ENCODE assay signal across 1 cellular context in genomic region chr17:29567362-29568330, GRCh38.
TF ChIP-seq lines count a peak whose summit lies in the region.

No MANE protein-coding gene starts in this region.

TF ChIP-seq in K562, 482 proteins besides CTCF, POLR2A, EP300 and RAD21 (continues in another document):
- TF ChIP-seq ZBTB17 (CRISPR knock-in tag; IDR thresholded peaks at IDR 0.05) (no peak), YY1 (IDR thresholded peaks at IDR 0.05; ENCODE audit: borderline replicate concordance in 1 of 3, control insufficient read depth in 1 of 3, extremely low read depth in 1 of 3, insufficient read depth in 3 of 3, insufficient read length in 1 of 3, insufficient replicate concordance in 2 of 3, low read depth in 1 of 3, low read length in 2 of 3) (peak in 1 of 3 experiments; percentile 14), ZNF518B (CRISPR knock-in tag; IDR thresholded peaks at IDR 0.05) (no peak), HNRNPH1 (optimal IDR thresholded peaks at IDR 0.05; ENCODE audit: low read depth, low read length) (no peak), ZKSCAN8 (CRISPR knock-in tag; IDR thresholded peaks at IDR 0.05) (no peak), PCBP2 (IDR thresholded peaks at IDR 0.05; ENCODE audit: low read depth, low read length, poor library complexity, severe bottlenecking) (no peak), EHMT2 (IDR thresholded peaks at IDR 0.05) (no peak), L3MBTL2 (IDR thresholded peaks at IDR 0.05) (peak; percentile 87), ZNF586 (CRISPR knock-in tag; conservative IDR thresholded peaks at IDR 0.05) (no peak), RBM25 (IDR thresholded peaks at IDR 0.05; ENCODE audit: low read depth, low read length, severe bottlenecking) (no peak), RBM22 (IDR thresholded peaks at IDR 0.05; ENCODE audit: low read depth, low read length, poor library complexity, severe bottlenecking) (peak; percentile 49), ZBED1 (IDR thresholded peaks at IDR 0.05) (no peak), FUS (optimal IDR thresholded peaks at IDR 0.05; ENCODE audit: low read depth, low read length) (no peak), FOXA1 (IDR thresholded peaks at IDR 0.05; ENCODE audit: borderline replicate concordance) (no peak), E2F5 (CRISPR knock-in tag; IDR thresholded peaks at IDR 0.05) (no peak), RCOR1 (IDR thresholded peaks at IDR 0.05; ENCODE audit: borderline replicate concordance in 1 of 2, low read depth in 2 of 2, low read length in 2 of 2) (peak in 1 of 2 experiments; percentile 7; a peak in 1 of 4 replicates), HMG20B (CRISPR knock-in tag; IDR thresholded peaks at IDR 0.05) (no peak), KDM4B (IDR thresholded peaks at IDR 0.05; ENCODE audit: borderline replicate concordance in 2 of 2, low read depth in 1 of 2) (no peak), FOXK2 (conservative IDR thresholded peaks at IDR 0.05 in 1 of 2, IDR thresholded peaks at IDR 0.05 in 1 of 2; ENCODE audit: low read depth in 2 of 2) (no peak), HDAC1 (IDR thresholded peaks at IDR 0.05) (0 out of 4 replicates have a peak, but pooled peaks of 1 of the 2 experiments have one; percentile 3), CGGBP1 (CRISPR knock-in tag; IDR thresholded peaks at IDR 0.05) (no peak), LARP7 (IDR thresholded peaks at IDR 0.05) (no peak), TGIF2 (CRISPR knock-in tag; IDR thresholded peaks at IDR 0.05) (no peak), SRSF9 (IDR thresholded peaks at IDR 0.05; ENCODE audit: borderline replicate concordance, low read depth, low read length) (no peak), UBTF (IDR thresholded peaks at IDR 0.05; ENCODE audit: borderline replicate concordance in 1 of 2, low read depth in 2 of 2, low read length in 2 of 2) (peak in 1 of 2 experiments; percentile 73; a peak in 2 of 4 replicates), HOXB6 (CRISPR knock-in tag; IDR thresholded peaks at IDR 0.05; ENCODE audit: borderline replicate concordance) (no peak), KAT2B (IDR thresholded peaks at IDR 0.05; ENCODE audit: low read depth, low read length) (no peak), ZBTB33 (CRISPR knock-in tag; IDR thresholded peaks at IDR 0.05) (no peak), CBX1 (IDR thresholded peaks at IDR 0.05; ENCODE audit: low read depth) (peak; percentile 20; the same call in 1 of the 2 replicates), MYNN (IDR thresholded peaks at IDR 0.05) (peak; percentile 24; the same call in 1 of the 2 replicates), MYNN (CRISPR knock-in tag; IDR thresholded peaks at IDR 0.05) (no peak), CTBP1 (IDR thresholded peaks at IDR 0.05; ENCODE audit: borderline replicate concordance) (peak; percentile 77), RNF219 (CRISPR knock-in tag; IDR thresholded peaks at IDR 0.05) (no peak), SIRT6 (IDR thresholded peaks at IDR 0.05; ENCODE audit: low read depth, low read length) (no peak), KLF13 (tag; IDR thresholded peaks at IDR 0.05; ENCODE audit: borderline replicate concordance, low read depth) (0 out of 2 replicates have a peak, but pooled peaks have one; percentile 31), MAFG (tag; conservative IDR thresholded peaks at IDR 0.05) (no peak), CXXC5 (CRISPR knock-in tag; IDR thresholded peaks at IDR 0.05) (peak; percentile 66), SETDB1 (IDR thresholded peaks at IDR 0.05; ENCODE audit: low read length) (no peak), MAZ (CRISPR knock-in tag; conservative IDR thresholded peaks at IDR 0.05 in 1 of 2, IDR thresholded peaks at IDR 0.05 in 1 of 2) (peak in 1 of 2 experiments; percentile 57; a peak in 1 of 4 replicates), USF1 (CRISPR knock-in tag; IDR thresholded peaks at IDR 0.05) (no peak), SNIP1 (IDR thresholded peaks at IDR 0.05; ENCODE audit: low read depth) (no peak), NFYB (IDR thresholded peaks at IDR 0.05; ENCODE audit: extremely low read depth, insufficient read length) (no peak), MTF1 (CRISPR knock-in tag; IDR thresholded peaks at IDR 0.05; ENCODE audit: borderline replicate concordance) (no peak), ZZZ3 (IDR thresholded peaks at IDR 0.05) (no peak), HMGN3 (IDR thresholded peaks at IDR 0.05; ENCODE audit: borderline replicate concordance, extremely low read depth, insufficient read length, low read depth, low read length) (peak; percentile 13), ZNF561 (CRISPR knock-in tag; conservative IDR thresholded peaks at IDR 0.05) (no peak), BDP1 (IDR thresholded peaks at IDR 0.05; ENCODE audit: insufficient read depth, insufficient read length) (no peak), CBX2 (IDR thresholded peaks at IDR 0.05; ENCODE audit: insufficient read depth, low read length, poor library complexity, severe bottlenecking) (no peak), NFIX (CRISPR knock-in tag; IDR thresholded peaks at IDR 0.05; ENCODE audit: low read depth) (no peak), PHF20 (IDR thresholded peaks at IDR 0.05; ENCODE audit: partially characterized antibody) (no peak), JUND (IDR thresholded peaks at IDR 0.05; ENCODE audit: borderline replicate concordance, low read depth, low read length) (no peak), JUND (tag; IDR thresholded peaks at IDR 0.05; ENCODE audit: borderline replicate concordance, low read depth, low read length) (no peak), POLR2G (IDR thresholded peaks at IDR 0.05; ENCODE audit: low read depth, low read length) (peak; percentile 76)
